Comparison of ENCODE assay signal across 1 cellular context in the genomic region with DNA sequence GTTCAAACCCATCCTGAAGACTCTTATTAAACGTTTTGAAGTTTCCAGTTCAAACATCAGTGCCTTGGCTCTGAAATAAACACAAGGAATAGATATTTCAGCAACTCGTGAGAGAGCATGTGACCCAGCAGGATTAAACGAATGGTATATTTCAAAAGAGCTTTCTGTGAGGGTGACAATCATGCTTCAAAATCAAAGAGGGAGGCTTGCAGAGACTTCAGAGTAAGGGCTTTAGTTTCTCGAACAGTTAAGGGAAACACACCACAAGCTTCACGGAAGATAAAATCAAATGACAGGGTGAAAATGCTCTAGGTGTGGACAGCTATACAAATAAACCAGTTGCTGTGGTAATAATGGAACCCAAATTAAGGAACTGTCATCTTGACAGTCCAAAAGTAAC.
TF ChIP-seq lines count a peak whose summit lies in the region.

No MANE protein-coding gene starts in this region.

TF ChIP-seq in HCT116, 20 proteins besides CTCF, POLR2A, EP300 and RAD21 (continued from another document):
- TF ChIP-seq ZFX (IDR thresholded peaks at IDR 0.05) (no peak), SP1 (IDR thresholded peaks at IDR 0.05; ENCODE audit: low read depth) (no peak), POLR2AphosphoS5 (IDR thresholded peaks at IDR 0.05; ENCODE audit: low read depth, low read length) (no peak), SRF (IDR thresholded peaks at IDR 0.05; ENCODE audit: low read depth) (no peak)
